Comparison of ENCODE assay signal across 12 cellular contexts in the genomic region with DNA sequence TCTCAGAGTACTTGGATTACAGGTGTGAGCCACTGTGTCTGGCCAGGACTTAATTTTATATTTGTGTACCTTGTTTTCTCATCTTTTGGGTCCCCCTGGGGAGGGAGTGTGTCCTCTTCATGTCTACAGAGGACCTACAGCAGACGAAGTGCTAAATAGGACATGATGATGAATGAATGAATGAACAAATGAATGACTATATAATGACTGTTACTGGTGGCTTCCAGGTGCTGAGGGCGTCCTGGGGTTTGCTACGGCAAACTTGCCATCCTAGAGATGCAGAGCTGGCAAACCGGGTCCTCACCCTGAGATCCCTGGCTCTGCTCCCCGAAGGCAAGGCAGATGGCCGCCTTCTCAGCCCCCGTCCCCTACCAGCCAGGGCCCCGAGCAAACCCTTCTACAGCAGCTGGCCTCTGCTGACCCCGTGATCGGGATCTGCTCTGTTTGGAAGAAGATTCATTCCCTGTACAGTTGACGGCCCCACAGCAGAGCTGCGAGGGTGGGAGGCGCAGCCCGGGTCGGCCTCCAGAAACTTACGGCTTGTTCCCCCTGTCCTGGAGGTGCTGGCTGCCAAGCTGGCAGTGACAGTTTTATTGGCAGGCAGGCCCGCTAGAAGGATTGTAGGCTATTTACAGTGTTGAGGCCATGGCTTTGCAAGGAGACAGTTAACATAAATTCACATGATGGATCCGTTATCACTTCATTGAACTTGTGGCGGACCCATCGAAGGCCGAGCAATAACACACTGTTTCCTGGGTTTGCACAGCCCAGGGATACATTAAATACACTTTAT.
DNase-seq lines count a peak whose midpoint lies in the region; ATAC-seq and TF ChIP-seq lines count a peak whose summit lies in the region.
"Had no signal": no experiment of that assay in that cellular context is flagged by ENCODE, and none has a peak within 500 bp of the region (broad histone marks: within the 10 kb centered on the region; RNA-seq: fewer than 3 reads in every experiment).

No MANE protein-coding gene starts in this region.

- DNase-seq in activated naive CD8-positive, alpha-beta T cell treated with anti-CD3 and anti-CD28 coated beads, Interleukin-2, amount 10 ng/mL, durations not matched to agents 7 days and 5 days, result peak; percentile 32
- DNase-seq in activated naive CD8-positive, alpha-beta T cell treated with anti-CD3 and anti-CD28 coated beads for 36 hours, result no peak
- DNase-seq in endothelial cell (ENCODE audit: low spot score) (peak; percentile 2), NCI-H1930 (lab: John Stamatoyannopoulos, UW) (no peak), H9 (no peak), NCI-H510A (lab: John Stamatoyannopoulos, UW) (no peak), occipital lobe (lab: John Stamatoyannopoulos, UW) (no peak)
- DNase-seq: GOT3 had no signal

- no peak overlapping the region for H3T11ph ChIP-seq in H9 (ENCODE audit: low read length)

- no peak overlapping the region for H4K5ac ChIP-seq in H9 (ENCODE audit: insufficient read length, low read depth, low read length)

- H3K56ac ChIP-seq in H9 (ENCODE audit: insufficient read length, low read depth, low read length), result no peak overlapping the region

- H3K4me3 ChIP-seq in muscle layer of colon (ENCODE audit: low read depth in 1 of 2, low read length in 2 of 2), result peak overlapping the region in 1 of 2 donors; percentile 4
- H3K4me3 ChIP-seq: lung had no signal

- H3K18ac ChIP-seq in H9 (ENCODE audit: insufficient read length, low read depth, low read length), result no peak overlapping the region

- no CpG with 5 or more reads among the region's 21 CpGs for WGBS in H9 (ENCODE audit: extremely low coverage, insufficient read length, low lambda C conversion rate)

- no peak overlapping the region for H2BK5ac ChIP-seq in H9 (ENCODE audit: insufficient read length, low read length)

- no peak overlapping the region for H4K8ac ChIP-seq in H9 (replicated peaks; ENCODE audit: insufficient read length, low read depth, low read length)

- no peak for TF ChIP-seq CTCF in endothelial cell (IDR thresholded peaks at IDR 0.05; ENCODE audit: unreplicated experiment)
- TF ChIP-seq CTCF in H9 (conservative IDR thresholded peaks at IDR 0.05), result no peak

- H2BK120ac ChIP-seq in H9 (ENCODE audit: low read depth, low read length, poor library complexity, severe bottlenecking), result no peak overlapping the region

- H3K23me2 ChIP-seq in H9 (ENCODE audit: insufficient read length, low read depth, low read length, poor library complexity, severe bottlenecking), result no peaks in the 10 kb centered on the region

- no peak overlapping the region for H2BK15ac ChIP-seq in H9 (ENCODE audit: low read depth, low read length)

- no peaks in the 10 kb centered on the region for H3K79me2 ChIP-seq in H9 (ENCODE audit: insufficient read depth, low read length)

- ATAC-seq in activated naive CD8-positive, alpha-beta T cell treated with anti-CD3 and anti-CD28 coated beads, Interleukin-2, amount 10 ng/mL, durations not matched to agents 7 days and 5 days (ENCODE audit: low read depth), result no peak

- no peak overlapping the region for H3K14ac ChIP-seq in H9 (ENCODE audit: insufficient read depth, low read length)

- H3K23ac ChIP-seq in H9 (ENCODE audit: insufficient read length, low read depth, low read length), result no peak overlapping the region

- peaks cover 4% of the 10 kb centered on the region for H3K4me1 Mint-ChIP-seq in activated naive CD8-positive, alpha-beta T cell treated with anti-CD3 and anti-CD28 coated beads, Interleukin-2, amount 10 ng/mL, durations not matched to agents 7 days and 5 days
- peaks cover 14% of the 10 kb centered on the region for H3K4me1 Mint-ChIP-seq in activated naive CD8-positive, alpha-beta T cell treated with anti-CD3 and anti-CD28 coated beads for 36 hours
- H3K4me1 Mint-ChIP-seq in endothelial cell (ENCODE audit: unreplicated experiment) (peaks cover 2% of the 10 kb centered on the region), H9 (peaks cover 7 to 8% of the 10 kb centered on the region in 2 experiments)

- H3K27me3 ChIP-seq in muscle layer of colon (ENCODE audit: control insufficient read depth in 1 of 2, insufficient read depth in 2 of 2, low read length in 2 of 2) (no peaks in the 10 kb centered on the region), H9 (ENCODE audit: insufficient read depth, low read length) (no peaks in the 10 kb centered on the region)

- H2AFZ ChIP-seq in H9 (ENCODE audit: low read length), result no peak overlapping the region
- H2AFZ ChIP-seq: parathyroid adenoma had no signal

- no peaks in the 10 kb centered on the region for H3K79me1 ChIP-seq in H9 (ENCODE audit: insufficient read depth, low read depth, low read length, poor library complexity, severe bottlenecking)

- H3K36me3 Mint-ChIP-seq in activated naive CD8-positive, alpha-beta T cell treated with anti-CD3 and anti-CD28 coated beads, Interleukin-2, amount 10 ng/mL, durations not matched to agents 7 days and 5 days, result no peaks in the 10 kb centered on the region
- H3K36me3 Mint-ChIP-seq in activated naive CD8-positive, alpha-beta T cell treated with anti-CD3 and anti-CD28 coated beads for 36 hours, result no peaks in the 10 kb centered on the region
- H3K36me3 Mint-ChIP-seq in endothelial cell (ENCODE audit: low read depth, unreplicated experiment) (no peaks in the 10 kb centered on the region), H9 (ENCODE audit: insufficient read depth in 1 of 3, low read depth in 3 of 3) (no peaks in the 10 kb centered on the region)

- H3K27me3 Mint-ChIP-seq in activated naive CD8-positive, alpha-beta T cell treated with anti-CD3 and anti-CD28 coated beads, Interleukin-2, amount 10 ng/mL, durations not matched to agents 7 days and 5 days, result peaks cover 4% of the 10 kb centered on the region
- no peaks in the 10 kb centered on the region for H3K27me3 Mint-ChIP-seq in activated naive CD8-positive, alpha-beta T cell treated with anti-CD3 and anti-CD28 coated beads for 36 hours
- H3K27me3 Mint-ChIP-seq in endothelial cell (ENCODE audit: unreplicated experiment) (peaks cover 4% of the 10 kb centered on the region), H9 (ENCODE audit: low read depth) (no peaks in the 10 kb centered on the region; the same call in 1 of the 2 replicates)

- H3K36me3 ChIP-seq in muscle layer of colon (ENCODE audit: insufficient read depth, low read length), result no peaks in the 10 kb centered on the region

- peak overlapping the region; percentile 64 for H3K27ac ChIP-seq in muscle layer of colon (ENCODE audit: low read depth, low read length)
- H3K27ac ChIP-seq in H9 (ENCODE audit: insufficient read length, low read depth, low read length), result no peak overlapping the region
- H3K27ac ChIP-seq: parathyroid adenoma had no signal

- H2AK5ac ChIP-seq in H9 (ENCODE audit: insufficient read length, low read length), result no peak overlapping the region

- no peak overlapping the region for H3K4me2 ChIP-seq in H9 (ENCODE audit: insufficient read depth, insufficient read length, low read length)

- H3K9me3 Mint-ChIP-seq in activated naive CD8-positive, alpha-beta T cell treated with anti-CD3 and anti-CD28 coated beads, Interleukin-2, amount 10 ng/mL, durations not matched to agents 7 days and 5 days, result peaks cover 6% of the 10 kb centered on the region
- peaks cover 5% of the 10 kb centered on the region for H3K9me3 Mint-ChIP-seq in activated naive CD8-positive, alpha-beta T cell treated with anti-CD3 and anti-CD28 coated beads for 36 hours
- H3K9me3 Mint-ChIP-seq in endothelial cell (ENCODE audit: unreplicated experiment) (no peaks in the 10 kb centered on the region), H9 (peaks cover 3 to 4% of the 10 kb centered on the region in 2 experiments; a peak in 3 of 5 replicates)

- H3K4me3 Mint-ChIP-seq in activated naive CD8-positive, alpha-beta T cell treated with anti-CD3 and anti-CD28 coated beads, Interleukin-2, amount 10 ng/mL, durations not matched to agents 7 days and 5 days, result no peak overlapping the region
- no peak overlapping the region for H3K4me3 Mint-ChIP-seq in activated naive CD8-positive, alpha-beta T cell treated with anti-CD3 and anti-CD28 coated beads for 36 hours
- H3K4me3 Mint-ChIP-seq in endothelial cell (ENCODE audit: unreplicated experiment), result no peak overlapping the region
- no peak overlapping the region for H3K4me3 Mint-ChIP-seq in H9

- H3K9ac ChIP-seq in muscle layer of colon (ENCODE audit: low read length), result no peak overlapping the region
- no peak overlapping the region for H3K9ac ChIP-seq in H9 (ENCODE audit: extremely low read depth, insufficient read length, low read length)
- H3K9ac ChIP-seq: parathyroid adenoma had no signal

- H3K27ac Mint-ChIP-seq in activated naive CD8-positive, alpha-beta T cell treated with anti-CD3 and anti-CD28 coated beads, Interleukin-2, amount 10 ng/mL, durations not matched to agents 7 days and 5 days, result no peak overlapping the region
- no peak overlapping the region for H3K27ac Mint-ChIP-seq in activated naive CD8-positive, alpha-beta T cell treated with anti-CD3 and anti-CD28 coated beads for 36 hours
- H3K27ac Mint-ChIP-seq in endothelial cell (ENCODE audit: unreplicated experiment) (no peak overlapping the region), H9 (no peak overlapping the region)
- H3K27ac Mint-ChIP-seq: activated T-cell treated with anti-CD3 and anti-CD28 coated beads, Interleukin-2, amount 50 U/mL, for 72 hours had no signal

- POLR2A ChIA-PET in activated naive CD8-positive, alpha-beta T cell treated with anti-CD3 and anti-CD28 coated beads, Interleukin-2, amount 10 ng/mL, durations not matched to agents 7 days and 5 days (lab: Charles Lee), result interaction anchor here (0.6 to 1.0 kb wide), 3 partner anchors 138 to 200 kb away, joined by 3 read pairs; no protein-coding TSS in a partner anchor

- H3K4ac ChIP-seq in H9 (ENCODE audit: low read depth, low read length), result no peak overlapping the region

- peaks cover 12% of the 10 kb centered on the region for H3K4me1 ChIP-seq in muscle layer of colon (ENCODE audit: insufficient read depth, low read length)
- no peaks in the 10 kb centered on the region for H3K4me1 ChIP-seq in H9 (ENCODE audit: insufficient read depth, low read length)
- H3K4me1 ChIP-seq: parathyroid adenoma had no signal

- no peaks in the 10 kb centered on the region for H4K20me1 ChIP-seq in H9 (ENCODE audit: control insufficient read depth, insufficient read depth, insufficient read length)

- no peak overlapping the region for H2BK20ac ChIP-seq in H9 (ENCODE audit: low read depth, low read length, poor library complexity, severe bottlenecking)

- H3K9me3 ChIP-seq in muscle layer of colon (ENCODE audit: low read length) (no peaks in the 10 kb centered on the region), H9 (ENCODE audit: control insufficient read depth, low read depth, low read length) (no peaks in the 10 kb centered on the region)

- H4K91ac ChIP-seq in H9 (ENCODE audit: insufficient read length, low read depth, low read length), result no peak overlapping the region

- no peak overlapping the region for H2BK12ac ChIP-seq in H9 (ENCODE audit: insufficient read length, low read depth, low read length)

Comparison
In these comparisons a context has a peak if more than half of its experiments do, and no peak if none do; other contexts are left out.
1. DNase-seq: peak in activated naive CD8-positive, alpha-beta T cell treated with anti-CD3 and anti-CD28 coated beads, Interleukin-2, amount 10 ng/mL, durations not matched to agents 7 days and 5 days (single experiment) and endothelial cell (single experiment); none in activated naive CD8-positive, alpha-beta T cell treated with anti-CD3 and anti-CD28 coated beads for 36 hours (single experiment), NCI-H1930 (0 of 2), H9 (single experiment), NCI-H510A (single experiment) and occipital lobe (single experiment).